Comparison of ENCODE assay signal across 17 cellular contexts in genomic region chr6:152272486-152272885, GRCh38.
DNase-seq lines count a peak whose midpoint lies in the region; ATAC-seq, FAIRE-seq and TF ChIP-seq lines count a peak whose summit lies in the region.
"Had no signal": no experiment of that assay in that cellular context is flagged by ENCODE, and none has a peak within 500 bp of the region (broad histone marks: within the 10 kb centered on the region; RNA-seq: fewer than 3 reads in every experiment).

No MANE protein-coding gene starts in this region.

- no peak for ATAC-seq in left lung
- no peak for ATAC-seq in HG02588 (IDR thresholded peaks at IDR 0.05; ENCODE audit: unreplicated experiment)

- H3K36me3 ChIP-seq in bronchial epithelial cell (ENCODE audit: control insufficient read depth, insufficient read depth, low read length) (no peaks in the 10 kb centered on the region), left lung (peaks cover 0 to 72% of the 10 kb centered on the region in 2 donors), stomach (peaks cover 0 to 50% (median 35%) of the 10 kb centered on the region in 4 donors), BE2C (no peaks in the 10 kb centered on the region)

- H3K27me3 ChIP-seq in bronchial epithelial cell (ENCODE audit: control insufficient read depth, insufficient read depth, low read length) (no peaks in the 10 kb centered on the region), left lung (no peaks in the 10 kb centered on the region), stomach (no peaks in the 10 kb centered on the region), BE2C (no peaks in the 10 kb centered on the region)
- H3K27me3 ChIP-seq: BLaER1 had no signal

- no peak for TF ChIP-seq EP300 in stomach (IDR thresholded peaks at IDR 0.05)

- H3K4me1 ChIP-seq in left lung = peaks cover 0 to 4% of the 10 kb centered on the region in 2 donors
- H3K4me1 ChIP-seq in stomach = peaks cover 18 to 68% (median 39%) of the 10 kb centered on the region in 4 donors
- no peaks in the 10 kb centered on the region for H3K4me1 ChIP-seq in BE2C
- H3K4me1 ChIP-seq: BLaER1, parathyroid adenoma had no signal

- WGBS in stomach, 5 donors = 31 to 76% (median 43%) methylated on average over 1 of the region's 1 CpG

- no peaks in the 10 kb centered on the region for H3K9me3 ChIP-seq in left lung
- no peaks in the 10 kb centered on the region for H3K9me3 ChIP-seq in stomach
- no peaks in the 10 kb centered on the region for H3K9me3 ChIP-seq in BE2C
- H3K9me3 ChIP-seq: BLaER1 had no signal

- TF ChIP-seq POLR2A in stomach (IDR thresholded peaks at IDR 0.05) = no peak

- FAIRE-seq in bronchial epithelial cell (lab: Jason Lieb, UNC) = no peak

- TF ChIP-seq CTCF in bronchial epithelial cell (IDR thresholded peaks at IDR 0.05; ENCODE audit: insufficient read depth, low read length, severe bottlenecking) (no peak), left lung (IDR thresholded peaks at IDR 0.05) (no peak), stomach (IDR thresholded peaks at IDR 0.05) (no peak), BE2C (IDR thresholded peaks at IDR 0.05; ENCODE audit: low read depth, low read length) (no peak)

- intact Hi-C loops in left lung (cut with DNase I) = no loop called here
- intact Hi-C loops in stomach (cut with DNase I; ENCODE audit: low total_unique reads) = no loop called here

- DNase-seq in M059J (ENCODE audit: low read depth) (peak; percentile 44), bronchial epithelial cell (ENCODE audit: low read depth) (peak; percentile 49), left lung (no peak), stomach (no peak), hypothalamus (lab: John Stamatoyannopoulos, UW) (no peak), BE2C (no peak), NCI-H2081 treated with DMSO at 0.1 percent for 48 hours (lab: John Stamatoyannopoulos, UW) (no peak)
- DNase-seq: activated CD4-positive, alpha-beta memory T cell treated with anti-CD3 and anti-CD28 coated beads for 36 hours; activated effector memory CD4-positive, alpha-beta T cell treated with anti-CD3 and anti-CD28 coated beads, Interleukin-2, amount 50 U/mL, for 16 hours; NCI-H1436 treated with DMSO at 0.1 percent for 48 hours; NCI-H510A treated with DMSO at 0.1 percent for 48 hours; stimulated activated CD4-positive, alpha-beta T cell treated with anti-CD3 and anti-CD28 coated beads, Interleukin-2, amount 100 ng/mL, for 48 hours; T-helper 9 cell had no signal

- H3K4me3 ChIP-seq in bronchial epithelial cell (ENCODE audit: low read depth, low read length) = no peak overlapping the region
- H3K4me3 ChIP-seq in left lung = no peak overlapping the region
- H3K4me3 ChIP-seq in stomach = no peak overlapping the region
- no peak overlapping the region for H3K4me3 ChIP-seq in BE2C (ENCODE audit: low read depth, low read length)
- H3K4me3 ChIP-seq: BLaER1, GM12878 had no signal

- peak overlapping the region; percentile 24 to 45 for H3K27ac ChIP-seq in left lung
- peak overlapping the region in 4 of 5 donors; percentile 63 to 67 (median 65) for H3K27ac ChIP-seq in stomach
- H3K27ac ChIP-seq: BLaER1, parathyroid adenoma had no signal

Comparison
In these comparisons a context has a peak if more than half of its experiments do, and no peak if none do; other contexts are left out.
1. DNase-seq: peak in M059J (single experiment) and bronchial epithelial cell (single experiment); none in left lung (0 of 2), stomach (single experiment), hypothalamus (0 of 51), BE2C (single experiment) and NCI-H2081 treated with DMSO at 0.1 percent for 48 hours (single experiment).